In genomic region chr2:48364100-48364499, GRCh38 we compare ENCODE assay signal across 17 cellular contexts. TPM values are rescaled to one million over a fixed set of nuclear protein-coding genes. Genes with fewer than 3 reads are reported as not detected.
DNase-seq lines count a peak whose midpoint lies in the region; ATAC-seq, FAIRE-seq and TF ChIP-seq lines count a peak whose summit lies in the region.
"Had no signal": no experiment of that assay in that cellular context is flagged by ENCODE, and none has a peak within 500 bp of the region (broad histone marks: within the 10 kb centered on the region; RNA-seq: fewer than 3 reads in every experiment).

No MANE protein-coding gene starts in this region.

- H3K27me3 ChIP-seq in breast epithelium (no peaks in the 10 kb centered on the region), HepG2 (ENCODE audit: control insufficient read depth in 1 of 2, insufficient read depth in 2 of 2, low read length in 2 of 2) (no peaks in the 10 kb centered on the region), ascending aorta (no peaks in the 10 kb centered on the region)
- H3K27me3 ChIP-seq: BLaER1 treated with 17β-estradiol and CSF1 and Interleukin-3, amounts not matched to agents 10 nM and 100 nM had no signal

- no peaks in the 10 kb centered on the region for H3K4me1 Mint-ChIP-seq in MCF 10A (ENCODE audit: insufficient read depth, unreplicated experiment)
- peaks cover 20 to 53% of the 10 kb centered on the region in 2 donors for H3K4me1 Mint-ChIP-seq in immature natural killer cell

- TF ChIP-seq RAD21 in HepG2 (CRISPR knock-in tag; IDR thresholded peaks at IDR 0.05), result no peak

- H3K9ac ChIP-seq in HepG2 (ENCODE audit: insufficient read depth, low read depth, low read length), result no peak overlapping the region
- H3K9ac ChIP-seq: BLaER1 treated with 17β-estradiol and CSF1 and Interleukin-3, amounts not matched to agents 10 nM and 100 nM had no signal

- H3K9me3 Mint-ChIP-seq in MCF 10A (ENCODE audit: unreplicated experiment) (no peaks in the 10 kb centered on the region), immature natural killer cell (no peaks in the 10 kb centered on the region)
- H3K9me3 Mint-ChIP-seq: CD4-positive, CD25-positive, alpha-beta regulatory T cell; H9 had no signal

- intact Hi-C loops in MCF 10A (cut with micrococcal nuclease), result no loop called here
- intact Hi-C loops in breast epithelium (cut with DNase I; ENCODE audit: low total_unique reads), result no loop called here
- intact Hi-C loops in HepG2 (cut with micrococcal nuclease; ENCODE audit: unreplicated experiment), result loop anchor here (2.0 kb wide), 1 partner anchor 13 kb away; no protein-coding TSS in a partner anchor
- intact Hi-C loops in ascending aorta (cut with DNase I), result no loop called here

- H2AFZ ChIP-seq in HepG2 (ENCODE audit: low read length), result no peak overlapping the region

- 29% methylated on average over 1 of the region's 1 CpG for WGBS in HepG2 (ENCODE audit: low lambda C conversion rate)

- H3K4me1 ChIP-seq in breast epithelium (no peaks in the 10 kb centered on the region), HepG2 (ENCODE audit: insufficient read depth, low read length) (peaks cover 13% of the 10 kb centered on the region), ascending aorta (no peaks in the 10 kb centered on the region)

- no peak for ATAC-seq in HepG2

- no peak for FAIRE-seq in HepG2 (lab: Jason Lieb, UNC)
- FAIRE-seq in D721Med (lab: Jason Lieb, UNC), result no peak
- FAIRE-seq: HTR-8/SVneo had no signal

- no peak overlapping the region for H3K27ac ChIP-seq in breast epithelium
- no peak overlapping the region for H3K27ac ChIP-seq in HepG2 (ENCODE audit: extremely low read length, insufficient read depth, low read length)
- H3K27ac ChIP-seq in ascending aorta, result no peak overlapping the region
- H3K27ac ChIP-seq: BLaER1 treated with 17β-estradiol and CSF1 and Interleukin-3, amounts not matched to agents 10 nM and 100 nM had no signal

- TF ChIP-seq CTCF in MCF 10A (IDR thresholded peaks at IDR 0.05; ENCODE audit: unreplicated experiment), result no peak
- no peak for TF ChIP-seq CTCF in breast epithelium (IDR thresholded peaks at IDR 0.05)
- TF ChIP-seq CTCF in epithelial cell of esophagus (IDR thresholded peaks at IDR 0.05; ENCODE audit: insufficient read depth, low read depth, low read length, missing control alignments), result no peak
- TF ChIP-seq CTCF in HepG2 (CRISPR knock-in tag; IDR thresholded peaks at IDR 0.05), result no peak
- TF ChIP-seq CTCF in ascending aorta (IDR thresholded peaks at IDR 0.05), result no peak
- no peak for TF ChIP-seq CTCF in D721Med (IDR thresholded peaks at IDR 0.05; ENCODE audit: insufficient read depth, missing control alignments)

- BruUV-seq in MCF 10A (replicated peaks; lab: Mats Ljungman, UMichigan) (no TSS peak), HepG2 (replicated peaks; lab: Mats Ljungman, UMichigan) (no TSS peak)

- in situ Hi-C loops in HepG2 (cut with HindIII; ENCODE audit: extremely low pct_ligation_motif_present, low pct_unique_long_range_greater_than_20kb), result no loop called here

- no peak for TF ChIP-seq POLR2A in breast epithelium (IDR thresholded peaks at IDR 0.05)
- no peak for TF ChIP-seq POLR2A in HepG2 (IDR thresholded peaks at IDR 0.05; ENCODE audit: insufficient read depth in 1 of 2, low read depth in 2 of 2, low read length in 2 of 2)

- H3K9me3 ChIP-seq in breast epithelium (no peaks in the 10 kb centered on the region), HepG2 (ENCODE audit: low read length) (no peaks in the 10 kb centered on the region), ascending aorta (no peaks in the 10 kb centered on the region)

- no peaks in the 10 kb centered on the region for H3K27me3 Mint-ChIP-seq in MCF 10A (ENCODE audit: insufficient read depth, unreplicated experiment)
- H3K27me3 Mint-ChIP-seq in immature natural killer cell (ENCODE audit: low read depth in 3 of 3), result no peaks in the 10 kb centered on the region
- H3K27me3 Mint-ChIP-seq: CD4-positive, CD25-positive, alpha-beta regulatory T cell had no signal

- DNase-seq in MCF 10A (ENCODE audit: unreplicated experiment) (peak; percentile 33), breast epithelium (ENCODE audit: low spot score in 2 of 2) (no peak), epithelial cell of esophagus (ENCODE audit: low read depth) (peak; percentile 48), HepG2 (ENCODE audit: low spot score) (no peak), ascending aorta (ENCODE audit: low spot score in 2 of 2) (no peak), immature natural killer cell (no peak), superior temporal gyrus (ENCODE audit: extremely low spot score) (no peak), D721Med (ENCODE audit: insufficient read length, low spot score) (no peak)
- DNase-seq: ACHN; CD4-positive, CD25-positive, alpha-beta regulatory T cell; DMS 273 treated with DMSO at 0.1 percent for 48 hours; DMS79 treated with DMSO at 0.1 percent for 48 hours; EL; GOT3; H9 had no signal

- no peaks in the 10 kb centered on the region for H3K36me3 ChIP-seq in breast epithelium
- peaks cover 9 to 49% of the 10 kb centered on the region in 2 experiments for H3K36me3 ChIP-seq in HepG2 (replicated peaks in 1 of 2; ENCODE audit: control insufficient read depth in 1 of 2, insufficient read depth in 2 of 2, low read length in 2 of 2)
- H3K36me3 ChIP-seq in ascending aorta, result peaks cover 4 to 12% of the 10 kb centered on the region in 2 donors

- peaks cover 12% of the 10 kb centered on the region for H3K79me2 ChIP-seq in HepG2 (ENCODE audit: insufficient read depth, low read length)

- POLR2A ChIA-PET in MCF 10A (lab: Yijun Ruan, JAX) (interaction anchor here (1.3 kb wide), 1 partner anchor 52 kb away, joined by 3 read pairs; no protein-coding TSS in a partner anchor), HepG2 (lab: Yijun Ruan, JAX) (no interaction called here)

- H3K4me2 ChIP-seq in HepG2 (ENCODE audit: low read depth, low read length), result no peak overlapping the region
- H3K4me2 ChIP-seq: BLaER1 treated with 17β-estradiol and CSF1 and Interleukin-3, amounts not matched to agents 10 nM and 100 nM had no signal

- peaks cover 20% of the 10 kb centered on the region for H3K36me3 Mint-ChIP-seq in MCF 10A (ENCODE audit: insufficient read depth, unreplicated experiment)
- H3K36me3 Mint-ChIP-seq in immature natural killer cell, result peaks cover 5 to 12% (median 7%) of the 10 kb centered on the region in 3 donors

- no peaks in the 10 kb centered on the region; the same call in 1 of the 2 replicates for H4K20me1 ChIP-seq in HepG2 (ENCODE audit: insufficient read depth, low read length)

- H3K27ac Mint-ChIP-seq in MCF 10A (ENCODE audit: low read depth, unreplicated experiment), result no peak overlapping the region
- H3K27ac Mint-ChIP-seq in immature natural killer cell, result peak overlapping the region in 1 of 6 donors; percentile 61
- H3K27ac Mint-ChIP-seq: CD4-positive, CD25-positive, alpha-beta regulatory T cell; H9 had no signal

- CTCF ChIA-PET in MCF 10A (lab: Yijun Ruan, JAX) (no interaction called here), HepG2 (lab: Yijun Ruan, JAX; ENCODE audit: low intra/inter-chr PET ratio, low total read pairs) (no interaction called here)

- TF ChIP-seq EP300 in HepG2 (IDR thresholded peaks at IDR 0.05; ENCODE audit: low read depth in 2 of 2, low read length in 2 of 2) (no peak), HepG2 (CRISPR knock-in tag; IDR thresholded peaks at IDR 0.05; ENCODE audit: borderline replicate concordance) (no peak)

- H3K4me3 Mint-ChIP-seq in MCF 10A (ENCODE audit: unreplicated experiment) (no peak overlapping the region), immature natural killer cell (no peak overlapping the region)
- H3K4me3 Mint-ChIP-seq: CD4-positive, CD25-positive, alpha-beta regulatory T cell; H9 had no signal

- no peak overlapping the region for H3K4me3 ChIP-seq in breast epithelium
- no peak overlapping the region for H3K4me3 ChIP-seq in epithelial cell of esophagus (ENCODE audit: low read length)
- H3K4me3 ChIP-seq in HepG2 (replicated peaks in 1 of 3; ENCODE audit: insufficient read depth in 1 of 3, low read depth in 2 of 3, low read length in 3 of 3), result no peak overlapping the region
- no peak overlapping the region for H3K4me3 ChIP-seq in ascending aorta
- H3K4me3 ChIP-seq: BLaER1 treated with 17β-estradiol and CSF1 and Interleukin-3, amounts not matched to agents 10 nM and 100 nM had no signal

TF ChIP-seq in HepG2, 621 proteins besides CTCF, POLR2A, EP300 and RAD21:
- TF ChIP-seq FOSL2 (CRISPR knock-in tag; IDR thresholded peaks at IDR 0.05), result peak; percentile 53; the same call in 1 of the 2 replicates
- TF ChIP-seq PHF21A (CRISPR knock-in tag; IDR thresholded peaks at IDR 0.05), result no peak

RNA-seq across cellular contexts. Expression of gene FOXN2, which starts 49.6 kb away (rescaled TPM):
- 24.4 and 29.3 TPM in 2 replicates for total RNA-seq in MCF 10A (2022)
- 10 to 100 TPM; 25.6 to 66.2 (median 26.3) TPM for total RNA-seq in breast epithelium
- total RNA-seq in HepG2 (2016; rRNA removed; fragmentation: Illumina TruSeq; extraction: Trizol), result 41.9 and 64.2 TPM in 2 replicates
- 55.0 and 65.0 TPM in 2 replicates for total RNA-seq in HepG2 (2016; cell fraction: cytosol; rRNA removed; fragmentation: Illumina TruSeq; extraction: Trizol; ENCODE audit: low read depth)
- 40.3 and 60.7 TPM in 2 replicates for total RNA-seq in HepG2 (2016; cell fraction: insoluble cytoplasmic fraction; rRNA removed; fragmentation: Illumina TruSeq; extraction: Trizol)
- 38.6 and 41.7 TPM in 2 replicates for total RNA-seq in HepG2 (2016; cell fraction: membrane; rRNA removed; fragmentation: Illumina TruSeq; extraction: Trizol)
- total RNA-seq in HepG2 (2016; cell fraction: nucleus; rRNA removed; fragmentation: Illumina TruSeq; extraction: Trizol), result 36.1 and 36.8 TPM in 2 replicates
- polyA plus RNA-seq in HepG2 (2011; rRNA removed), result 20.7 and 23.5 TPM in 2 replicates
- polyA plus RNA-seq in HepG2 (2011; cell fraction: cytosol; rRNA removed), result 9.1 and 13.6 TPM in 2 replicates
- polyA plus RNA-seq in HepG2 (2011; cell fraction: nucleus; rRNA removed), result 16.6 and 19.6 TPM in 2 replicates
- 23.3 and 23.5 TPM in 2 replicates for polyA plus RNA-seq in HepG2 (2012)
- 0.71 and 1.4 TPM in 2 replicates for polyA plus RNA-seq in HepG2 (2016; cell fraction: cytosol; fragmentation: Illumina TruSeq; extraction: Trizol; ENCODE audit: low read depth)
- 19.8 and 21.3 TPM in 2 replicates for polyA plus RNA-seq in HepG2 (2016; cell fraction: insoluble cytoplasmic fraction; fragmentation: Illumina TruSeq; extraction: Trizol; ENCODE audit: low read depth)
- polyA plus RNA-seq in HepG2 (2016; cell fraction: membrane; fragmentation: Illumina TruSeq; extraction: Trizol; ENCODE audit: low read depth), result 2.1 and 2.4 TPM in 2 replicates
- polyA plus RNA-seq in HepG2 (2016; cell fraction: nucleus; fragmentation: Illumina TruSeq; extraction: Trizol; ENCODE audit: insufficient read depth, low read depth), result 27.3 and 30.6 TPM in 2 replicates
- polyA minus RNA-seq in HepG2 (2011; rRNA and poly(A)+ RNA removed; ENCODE audit: low replicate concordance), result 15.0 and 23.6 TPM in 2 replicates
- 35.9 and 43.0 TPM in 2 replicates for polyA minus RNA-seq in HepG2 (2011; cell fraction: cytosol; rRNA and poly(A)+ RNA removed)
- 93.5 and 119 TPM in 2 replicates for polyA minus RNA-seq in HepG2 (2011; cell fraction: nucleus; rRNA and poly(A)+ RNA removed)
- 10.6 TPM for total RNA-seq in ascending aorta
- polyA plus RNA-seq in immature natural killer cell, result 10 to 100 TPM; 20.6 to 50.8 (median 42.2) TPM

Comparison
In these comparisons a context has a peak if more than half of its experiments do, and no peak if none do; other contexts are left out.
1. DNase-seq: peak in MCF 10A (single experiment) and epithelial cell of esophagus (single experiment); none in breast epithelium (0 of 2), HepG2 (single experiment), ascending aorta (0 of 2), immature natural killer cell (0 of 3), superior temporal gyrus (single experiment) and D721Med (single experiment).